9 cellular contexts compared by ENCODE assay signal in genomic region chr14:53011053-53011462, GRCh38.
A peak's percentile ranks its signal among the peaks of the same experiment; 100 is the strongest.
DNase-seq lines count a peak whose midpoint lies in the region; ATAC-seq, FAIRE-seq and TF ChIP-seq lines count a peak whose summit lies in the region.
"Had no signal": no experiment of that assay in that cellular context is flagged by ENCODE, and none has a peak within 500 bp of the region (broad histone marks: within the 10 kb centered on the region; RNA-seq: fewer than 3 reads in every experiment).

No MANE protein-coding gene starts in this region.

- FAIRE-seq in GM12892 (lab: Jason Lieb, UNC) = no peak

- CTCF ChIA-PET in CD8-positive, alpha-beta T cell (lab: Charles Lee) = no interaction called here

- no peak overlapping the region for H3K4me3 Mint-ChIP-seq in CD14-positive monocyte
- no peak overlapping the region for H3K4me3 Mint-ChIP-seq in type B pancreatic cell
- no peak overlapping the region for H3K4me3 Mint-ChIP-seq in CD8-positive, alpha-beta T cell

- peaks cover 0 to 16% of the 10 kb centered on the region in 2 donors for H3K4me1 ChIP-seq in right atrium auricular region
- no peaks in the 10 kb centered on the region for H3K4me1 ChIP-seq in CD8-positive, alpha-beta T cell (ENCODE audit: insufficient read depth, low read length)

- no peak overlapping the region for H3K27ac Mint-ChIP-seq in CD14-positive monocyte
- no peak overlapping the region for H3K27ac Mint-ChIP-seq in type B pancreatic cell
- no peak overlapping the region for H3K27ac Mint-ChIP-seq in CD8-positive, alpha-beta T cell

- H3K4me3 ChIP-seq in right atrium auricular region (no peak overlapping the region), retinal pigment epithelial cell (ENCODE audit: low read length) (no peak overlapping the region)
- H3K4me3 ChIP-seq in CD8-positive, alpha-beta T cell (ENCODE audit: low read depth, low read length) = no peak overlapping the region

- peaks cover 0 to 3% (median 2%) of the 10 kb centered on the region in 3 donors for H3K27me3 Mint-ChIP-seq in CD14-positive monocyte (ENCODE audit: low read depth in 3 of 3)
- peaks cover 5% of the 10 kb centered on the region for H3K27me3 Mint-ChIP-seq in type B pancreatic cell
- H3K27me3 Mint-ChIP-seq in CD8-positive, alpha-beta T cell (ENCODE audit: low read depth) = peaks cover 18% of the 10 kb centered on the region

- H3K36me3 ChIP-seq in right atrium auricular region = no peaks in the 10 kb centered on the region
- H3K36me3 ChIP-seq in CD8-positive, alpha-beta T cell (ENCODE audit: insufficient read depth, low read length) = no peaks in the 10 kb centered on the region

- H3K36me3 Mint-ChIP-seq in CD14-positive monocyte (no peaks in the 10 kb centered on the region), type B pancreatic cell (no peaks in the 10 kb centered on the region)
- H3K36me3 Mint-ChIP-seq in CD8-positive, alpha-beta T cell = no peaks in the 10 kb centered on the region

- H3K9me3 ChIP-seq in right atrium auricular region = no peaks in the 10 kb centered on the region
- no peaks in the 10 kb centered on the region for H3K9me3 ChIP-seq in CD8-positive, alpha-beta T cell (ENCODE audit: low read length)

- no peak for TF ChIP-seq POLR2A in GM12892 (IDR thresholded peaks at IDR 0.05; ENCODE audit: low read depth, low read length)

- H3K9me3 Mint-ChIP-seq in CD14-positive monocyte = peaks cover 0 to 4% (median 0%) of the 10 kb centered on the region in 7 donors
- no peaks in the 10 kb centered on the region for H3K9me3 Mint-ChIP-seq in type B pancreatic cell
- H3K9me3 Mint-ChIP-seq in CD8-positive, alpha-beta T cell = no peaks in the 10 kb centered on the region

- DNase-seq in GM04503 (ENCODE audit: low read depth) (peak; percentile 99), right atrium auricular region (ENCODE audit: low spot score) (peak; percentile 92), retinal pigment epithelial cell (ENCODE audit: low read depth) (peak; percentile 91), GM12892 (ENCODE audit: insufficient read length) (no peak), CD14-positive monocyte (ENCODE audit: low spot score) (no peak), type B pancreatic cell (ENCODE audit: extremely low spot score, unreplicated experiment) (no peak)
- DNase-seq in CD8-positive, alpha-beta T cell = no peak
- DNase-seq: NCI-H187 had no signal

- H3K4me1 Mint-ChIP-seq in CD14-positive monocyte = no peaks in the 10 kb centered on the region
- H3K4me1 Mint-ChIP-seq in type B pancreatic cell (ENCODE audit: unreplicated experiment) = peaks cover 7% of the 10 kb centered on the region
- H3K4me1 Mint-ChIP-seq in CD8-positive, alpha-beta T cell (ENCODE audit: low read depth) = no peaks in the 10 kb centered on the region

- intact Hi-C loops in CD14-positive monocyte (cut with micrococcal nuclease) = no loop called here
- intact Hi-C loops in CD8-positive, alpha-beta T cell (cut with DNase I, micrococcal nuclease) = no loop called here

- peak overlapping the region; percentile 73 for H3K27ac ChIP-seq in angular gyrus (ENCODE audit: low read depth, low read length)
- peak overlapping the region; percentile 33 to 68 for H3K27ac ChIP-seq in right atrium auricular region
- no peak overlapping the region for H3K27ac ChIP-seq in CD8-positive, alpha-beta T cell (ENCODE audit: low read depth, low read length)

- no peaks in the 10 kb centered on the region for H3K27me3 ChIP-seq in right atrium auricular region
- H3K27me3 ChIP-seq in CD8-positive, alpha-beta T cell (ENCODE audit: insufficient read depth, low read length) = no peaks in the 10 kb centered on the region

- TF ChIP-seq CTCF in right atrium auricular region (IDR thresholded peaks at IDR 0.05) (no peak), retinal pigment epithelial cell (conservative IDR thresholded peaks at IDR 0.05; ENCODE audit: low read depth, low read length) (no peak), CD14-positive monocyte (IDR thresholded peaks at IDR 0.05) (no peak), type B pancreatic cell (conservative IDR thresholded peaks at IDR 0.05) (no peak)
- TF ChIP-seq CTCF in CD8-positive, alpha-beta T cell (IDR thresholded peaks at IDR 0.05) = no peak

- no peak for ATAC-seq in CD8-positive, alpha-beta T cell

- POLR2A ChIA-PET in CD8-positive, alpha-beta T cell (lab: Charles Lee) = no interaction called here

Comparison
In these comparisons a context has a peak if more than half of its experiments do, and no peak if none do; other contexts are left out.
1. DNase-seq: peak in GM04503 (single experiment), right atrium auricular region (single experiment) and retinal pigment epithelial cell (single experiment); none in GM12892 (single experiment), CD14-positive monocyte (single experiment), type B pancreatic cell (single experiment) and CD8-positive, alpha-beta T cell (0 of 7).